In the genomic region with DNA sequence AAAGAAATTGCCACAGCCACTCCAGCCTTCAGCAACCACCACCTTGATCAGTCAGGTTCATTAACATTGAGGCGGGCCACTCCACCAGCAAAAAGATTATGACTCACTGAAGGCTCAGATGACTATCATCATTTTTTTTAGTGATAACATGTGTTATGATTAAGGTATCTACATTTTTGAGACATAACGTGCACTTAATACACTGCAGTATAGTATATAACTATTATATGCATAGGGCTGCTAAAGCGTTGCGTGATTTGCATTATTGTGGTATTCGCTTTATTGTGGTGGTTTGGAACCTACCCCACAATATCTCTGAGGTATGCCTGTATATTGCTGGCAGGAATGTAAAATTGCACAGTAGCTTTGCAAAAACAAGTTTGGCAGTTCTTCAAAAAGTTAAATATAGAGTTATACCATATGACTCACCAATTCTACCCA, we compare ENCODE assay signal across 1 cellular context.
TF ChIP-seq lines count a peak whose summit lies in the region.

No MANE protein-coding gene starts in this region.

TF ChIP-seq in K562, 482 proteins besides CTCF, POLR2A, EP300 and RAD21:
- TF ChIP-seq JUND (IDR thresholded peaks at IDR 0.05; ENCODE audit: borderline replicate concordance, low read depth, low read length) (peak; percentile 61), JUND (tag; IDR thresholded peaks at IDR 0.05; ENCODE audit: borderline replicate concordance, low read depth, low read length) (peak; percentile 66; the same call in 1 of the 3 replicates), BRCA1 (IDR thresholded peaks at IDR 0.05) (no peak), BRCA1 (CRISPR knock-in tag; IDR thresholded peaks at IDR 0.05) (no peak), SP1 (CRISPR knock-in tag; IDR thresholded peaks at IDR 0.05) (0 out of 2 replicates have a peak, but pooled peaks have one; percentile 25), MTA3 (IDR thresholded peaks at IDR 0.05; ENCODE audit: borderline replicate concordance) (no peak), SUPT5H (IDR thresholded peaks at IDR 0.05) (no peak), FOSL1 (tag; conservative IDR thresholded peaks at IDR 0.05) (peak; percentile 78), PTBP1 (IDR thresholded peaks at IDR 0.05; ENCODE audit: low read depth, low read length) (no peak), DPF2 (IDR thresholded peaks at IDR 0.05) (peak; percentile 41; the same call in 1 of the 2 replicates), ZNF23 (CRISPR knock-in tag; IDR thresholded peaks at IDR 0.05) (no peak), GTF2F1 (IDR thresholded peaks at IDR 0.05; ENCODE audit: low read depth, low read length) (no peak), BCOR (IDR thresholded peaks at IDR 0.05) (no peak), FOXK2 (conservative IDR thresholded peaks at IDR 0.05 in 1 of 2, IDR thresholded peaks at IDR 0.05 in 1 of 2; ENCODE audit: low read depth in 2 of 2) (no peak), SOX6 (IDR thresholded peaks at IDR 0.05) (no peak), MEF2A (IDR thresholded peaks at IDR 0.05; ENCODE audit: control insufficient read depth, low read depth, low read length) (peak; percentile 10; the same call in 1 of the 2 replicates), ZNF224 (CRISPR knock-in tag; IDR thresholded peaks at IDR 0.05) (no peak), SMARCE1 (IDR thresholded peaks at IDR 0.05) (peak; percentile 64), GABPB1 (CRISPR knock-in tag; IDR thresholded peaks at IDR 0.05) (no peak), HNRNPL (IDR thresholded peaks at IDR 0.05; ENCODE audit: low read depth, low read length) (no peak), ZNF384 (IDR thresholded peaks at IDR 0.05; ENCODE audit: low read depth, low read length) (peak; percentile 45; the same call in 1 of the 2 replicates), ZZZ3 (IDR thresholded peaks at IDR 0.05) (no peak), TEAD1 (CRISPR knock-in tag; IDR thresholded peaks at IDR 0.05) (peak in 1 of 2 experiments; percentile 90; a peak in 2 of 4 replicates), TEAD4 (IDR thresholded peaks at IDR 0.05; ENCODE audit: low read length) (peak; percentile 45; the same call in 1 of the 2 replicates), TEAD4 (CRISPR knock-in tag; IDR thresholded peaks at IDR 0.05; ENCODE audit: borderline replicate concordance) (no peak)
- TF ChIP-seq, protein P1, sequence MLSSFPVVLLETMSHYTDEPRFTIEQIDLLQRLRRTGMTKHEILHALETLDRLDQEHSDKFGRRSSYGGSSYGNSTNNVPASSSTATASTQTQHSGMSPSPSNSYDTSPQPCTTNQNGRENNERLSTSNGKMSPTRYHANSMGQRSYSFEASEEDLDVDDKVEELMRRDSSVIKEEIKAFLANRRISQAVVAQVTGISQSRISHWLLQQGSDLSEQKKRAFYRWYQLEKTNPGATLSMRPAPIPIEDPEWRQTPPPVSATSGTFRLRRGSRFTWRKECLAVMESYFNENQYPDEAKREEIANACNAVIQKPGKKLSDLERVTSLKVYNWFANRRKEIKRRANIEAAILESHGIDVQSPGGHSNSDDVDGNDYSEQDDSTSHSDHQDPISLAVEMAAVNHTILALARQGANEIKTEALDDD (IDR thresholded peaks at IDR 0.05), result peak; percentile 54; the same call in 1 of the 2 replicates
- TF ChIP-seq, protein P2, sequence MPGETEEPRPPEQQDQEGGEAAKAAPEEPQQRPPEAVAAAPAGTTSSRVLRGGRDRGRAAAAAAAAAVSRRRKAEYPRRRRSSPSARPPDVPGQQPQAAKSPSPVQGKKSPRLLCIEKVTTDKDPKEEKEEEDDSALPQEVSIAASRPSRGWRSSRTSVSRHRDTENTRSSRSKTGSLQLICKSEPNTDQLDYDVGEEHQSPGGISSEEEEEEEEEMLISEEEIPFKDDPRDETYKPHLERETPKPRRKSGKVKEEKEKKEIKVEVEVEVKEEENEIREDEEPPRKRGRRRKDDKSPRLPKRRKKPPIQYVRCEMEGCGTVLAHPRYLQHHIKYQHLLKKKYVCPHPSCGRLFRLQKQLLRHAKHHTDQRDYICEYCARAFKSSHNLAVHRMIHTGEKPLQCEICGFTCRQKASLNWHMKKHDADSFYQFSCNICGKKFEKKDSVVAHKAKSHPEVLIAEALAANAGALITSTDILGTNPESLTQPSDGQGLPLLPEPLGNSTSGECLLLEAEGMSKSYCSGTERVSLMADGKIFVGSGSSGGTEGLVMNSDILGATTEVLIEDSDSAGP (CRISPR knock-in tag; IDR thresholded peaks at IDR 0.05), result no peak
- TF ChIP-seq, protein P3, sequence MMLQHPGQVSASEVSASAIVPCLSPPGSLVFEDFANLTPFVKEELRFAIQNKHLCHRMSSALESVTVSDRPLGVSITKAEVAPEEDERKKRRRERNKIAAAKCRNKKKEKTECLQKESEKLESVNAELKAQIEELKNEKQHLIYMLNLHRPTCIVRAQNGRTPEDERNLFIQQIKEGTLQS (IDR thresholded peaks at IDR 0.05), result peak; percentile 64
- TF ChIP-seq, protein P3 (CRISPR knock-in tag; conservative IDR thresholded peaks at IDR 0.05), result no peak
